In the genomic region with DNA sequence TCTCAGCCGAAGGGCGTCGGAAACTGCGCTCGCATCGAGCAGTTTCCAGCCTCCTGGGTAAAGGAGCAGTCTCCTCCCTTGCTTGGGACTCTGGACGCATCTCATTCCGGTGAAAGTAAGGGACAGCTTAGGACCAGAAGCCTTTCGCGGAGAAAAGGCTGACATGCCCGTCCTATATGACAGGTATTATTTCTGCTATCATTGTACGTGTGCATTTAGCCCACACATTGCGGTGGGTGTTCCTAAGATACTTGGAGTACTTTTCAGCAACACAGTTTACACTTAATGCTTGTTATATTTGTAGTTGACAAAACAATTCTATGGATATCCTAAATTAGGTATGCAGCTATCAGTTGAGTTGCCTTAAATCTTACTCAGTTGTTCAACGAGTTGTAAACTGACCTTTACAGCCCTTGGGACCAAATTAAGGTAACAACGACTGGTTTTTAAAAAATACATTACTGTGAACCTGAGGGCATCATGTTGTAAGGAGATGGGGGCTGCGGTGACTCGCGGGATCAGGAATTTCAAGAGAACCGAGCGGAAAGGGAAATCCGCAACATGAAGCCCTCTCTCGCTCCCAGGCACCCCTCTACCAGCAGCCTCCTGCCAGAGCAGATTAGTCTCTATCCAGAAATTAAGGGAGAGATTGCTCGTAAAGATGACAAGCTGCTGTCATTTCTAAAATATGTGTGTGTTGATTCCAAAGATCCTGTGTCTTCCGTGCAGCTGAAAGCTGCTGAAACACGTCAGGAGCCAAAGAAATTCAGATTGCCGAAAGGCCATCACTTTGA, we compare ENCODE assay signal across 8 cellular contexts. TPM values are rescaled to one million over a fixed set of nuclear protein-coding genes. Genes with fewer than 3 reads are reported as not detected.
DNase-seq lines count a peak whose midpoint lies in the region; ATAC-seq, FAIRE-seq and TF ChIP-seq lines count a peak whose summit lies in the region.

No MANE protein-coding gene starts in this region.

- peak overlapping the region; percentile 93 for H2AFZ ChIP-seq in osteoblast (ENCODE audit: low read length)

- H4K20me1 ChIP-seq in osteoblast (ENCODE audit: insufficient read depth, low read length), result peaks cover 13% of the 10 kb centered on the region

- no peak for ATAC-seq in GM21529 (IDR thresholded peaks at IDR 0.05; ENCODE audit: unreplicated experiment)

- H3K9me3 ChIP-seq in HAP-1 (no peaks in the 10 kb centered on the region), esophagus squamous epithelium (no peaks in the 10 kb centered on the region), osteoblast (ENCODE audit: low read depth, low read length) (no peaks in the 10 kb centered on the region)

- intact Hi-C loops in esophagus squamous epithelium (cut with DNase I), result no loop called here

- H3K36me3 ChIP-seq in HAP-1 (replicated peaks) (no peaks in the 10 kb centered on the region), esophagus squamous epithelium (peaks cover 0 to 1% (median 0%) of the 10 kb centered on the region in 3 donors), osteoblast (ENCODE audit: insufficient read depth, low read length) (no peaks in the 10 kb centered on the region)

- peak overlapping the region; percentile 99 for H3K27ac Mint-ChIP-seq in T-helper 1 cell treated with Interleukin-12 subunit alpha and Interleukin-12 subunit beta and Interleukin-4 antibody, amounts not matched to agents 30 μg/mL and 1 μg/mL, for 36 hours

- H3K4me1 Mint-ChIP-seq in T-helper 1 cell treated with Interleukin-12 subunit alpha and Interleukin-12 subunit beta and Interleukin-4 antibody, amounts not matched to agents 30 μg/mL and 1 μg/mL, for 36 hours (ENCODE audit: low read depth), result peaks cover 42% of the 10 kb centered on the region

- H3K27me3 Mint-ChIP-seq in T-helper 1 cell treated with Interleukin-12 subunit alpha and Interleukin-12 subunit beta and Interleukin-4 antibody, amounts not matched to agents 30 μg/mL and 1 μg/mL, for 36 hours (ENCODE audit: low read depth), result no peaks in the 10 kb centered on the region

- H3K27ac ChIP-seq in esophagus squamous epithelium, result peak overlapping the region; percentile 69 to 97 (median 92)
- H3K27ac ChIP-seq in osteoblast (ENCODE audit: low read depth, low read length), result peak overlapping the region; percentile 97

- H3K27me3 ChIP-seq in HAP-1 (ENCODE audit: low read depth), result no peaks in the 10 kb centered on the region
- H3K27me3 ChIP-seq in esophagus squamous epithelium, result no peaks in the 10 kb centered on the region
- no peaks in the 10 kb centered on the region for H3K27me3 ChIP-seq in osteoblast (ENCODE audit: insufficient read depth, low read length)

- FAIRE-seq in RCC 7860 (lab: Jason Lieb, UNC) (no peak), D721Med (lab: Jason Lieb, UNC) (no peak)

- no peak for TF ChIP-seq CTCF in esophagus squamous epithelium (IDR thresholded peaks at IDR 0.05)
- TF ChIP-seq CTCF in osteoblast (IDR thresholded peaks at IDR 0.05; ENCODE audit: extremely low read depth, low read depth, low read length), result no peak
- no peak for TF ChIP-seq CTCF in D721Med (IDR thresholded peaks at IDR 0.05; ENCODE audit: insufficient read depth, missing control alignments)

- TF ChIP-seq POLR2A in esophagus squamous epithelium (IDR thresholded peaks at IDR 0.05), result no peak

- H3K4me3 ChIP-seq in HAP-1 (peak overlapping the region; percentile 83), esophagus squamous epithelium (peak overlapping the region; percentile 77 to 99 (median 90)), osteoblast (ENCODE audit: insufficient read depth, low read length) (peak overlapping the region; percentile 86)

- peaks cover 6% of the 10 kb centered on the region for H3K36me3 Mint-ChIP-seq in T-helper 1 cell treated with Interleukin-12 subunit alpha and Interleukin-12 subunit beta and Interleukin-4 antibody, amounts not matched to agents 30 μg/mL and 1 μg/mL, for 36 hours (ENCODE audit: low read depth)

- in situ Hi-C loops in HAP-1 (cut with MboI; ENCODE audit: low sequenced_read_pairs), result no loop called here

- H3K79me2 ChIP-seq in osteoblast (ENCODE audit: insufficient read depth, low read length), result peaks cover 81% of the 10 kb centered on the region

- DNase-seq in DMS114 treated with DMSO at 0.1 percent for 48 hours (lab: John Stamatoyannopoulos, UW; ENCODE audit: unreplicated experiment), result peak; percentile 35
- peak in 1 of 2 experiments; percentile 27 for DNase-seq in HAP-1 (ENCODE audit: low spot score in 2 of 2)
- no peak for DNase-seq in esophagus squamous epithelium (lab: John Stamatoyannopoulos, UW)
- DNase-seq in osteoblast (ENCODE audit: insufficient read length, low spot score, missing footprints), result peak; percentile 36
- no peak for DNase-seq in RCC 7860 (ENCODE audit: low spot score)
- DNase-seq in D721Med (ENCODE audit: insufficient read length, low spot score), result no peak

- peaks cover 15% of the 10 kb centered on the region for H3K4me1 ChIP-seq in HAP-1
- peaks cover 7 to 50% (median 17%) of the 10 kb centered on the region in 3 donors for H3K4me1 ChIP-seq in esophagus squamous epithelium
- H3K4me1 ChIP-seq in osteoblast (ENCODE audit: insufficient read depth, low read length), result peaks cover 23% of the 10 kb centered on the region

- peak overlapping the region; percentile 87 for H3K4me2 ChIP-seq in osteoblast (ENCODE audit: insufficient read depth, low read length)

- WGBS in esophagus squamous epithelium, 2 donors, result 1% methylated on average over 15 to 17 of the region's 26 CpGs

- no peaks in the 10 kb centered on the region for H3K9me3 Mint-ChIP-seq in T-helper 1 cell treated with Interleukin-12 subunit alpha and Interleukin-12 subunit beta and Interleukin-4 antibody, amounts not matched to agents 30 μg/mL and 1 μg/mL, for 36 hours

- H3K4me3 Mint-ChIP-seq in T-helper 1 cell treated with Interleukin-12 subunit alpha and Interleukin-12 subunit beta and Interleukin-4 antibody, amounts not matched to agents 30 μg/mL and 1 μg/mL, for 36 hours, result peak overlapping the region; percentile 100

RNA-seq across cellular contexts. Expression of a gene that starts 0.6 kb away (rescaled TPM):
- total RNA-seq in esophagus squamous epithelium (10 to 100 TPM; 37.2 to 59.5 (median 47.0) TPM), osteoblast (101 and 104 TPM in 2 replicates)

RNA-seq across cellular contexts. Expression of a gene that starts 14.0 kb away (rescaled TPM):
- total RNA-seq in esophagus squamous epithelium (10 to 100 TPM in 3 of 4 donors, 1 to 10 TPM in 1; 7.2 to 30.5 (median 21.4) TPM), osteoblast (44.2 and 53.0 TPM in 2 replicates)

Comparison
In these comparisons a context has a peak if more than half of its experiments do, and no peak if none do; other contexts are left out.
1. DNase-seq: peak in DMS114 treated with DMSO at 0.1 percent for 48 hours (single experiment) and osteoblast (single experiment); none in esophagus squamous epithelium (single experiment), RCC 7860 (single experiment) and D721Med (single experiment).
2. Peak in every context shown above with its lines, with median percentiles within 50 percentile points of each other: H3K4me3 ChIP-seq.